1 cellular context compared by ENCODE assay signal in the genomic region with DNA sequence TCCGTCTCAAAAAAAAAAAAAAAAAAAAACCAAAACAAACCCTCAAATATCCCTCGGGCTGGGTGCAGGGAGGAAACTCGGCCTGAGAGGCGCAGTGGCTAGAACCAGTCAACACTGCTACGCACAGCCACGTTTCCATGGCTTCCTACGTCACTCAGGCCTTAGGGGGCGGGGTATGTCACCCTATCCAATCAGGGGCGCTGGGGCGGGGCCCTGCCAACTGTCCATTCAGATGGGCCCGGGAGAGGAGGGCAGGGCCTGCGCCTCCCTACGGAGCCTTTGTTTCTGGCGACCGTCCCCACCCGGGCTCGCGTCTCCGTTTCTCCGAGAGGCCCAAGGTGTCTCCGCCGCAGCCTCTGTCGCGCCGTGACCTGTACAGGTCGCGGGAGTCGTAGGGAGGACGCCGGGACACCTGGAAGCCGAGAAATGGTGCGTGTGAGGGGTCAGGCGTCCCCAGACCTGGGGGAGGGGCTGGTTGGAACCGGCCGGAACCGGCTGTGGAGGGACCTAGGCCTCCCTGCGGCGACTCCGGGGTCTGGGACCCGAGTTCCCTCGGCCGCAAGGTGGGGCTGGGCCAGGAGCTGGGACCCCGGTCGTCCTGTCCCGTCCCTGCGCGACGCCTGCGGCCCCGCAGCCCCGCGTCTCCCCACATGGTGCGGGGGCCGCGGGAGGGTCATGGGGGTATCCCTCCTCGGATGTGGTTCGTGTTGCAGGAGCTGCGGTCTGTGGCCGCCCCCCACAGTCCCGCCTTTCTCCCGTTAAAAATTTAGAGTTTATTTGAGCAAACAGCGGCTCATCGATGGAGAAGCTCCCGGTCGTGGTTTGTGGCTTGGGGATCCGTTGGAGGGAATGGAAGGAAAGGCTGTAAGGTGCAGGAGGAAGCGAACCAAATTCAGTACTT.
TF ChIP-seq lines count a peak whose summit lies in the region.

A gene (plus strand): TSS at position 282 of the 901 bp plus-strand sequence. CDS start 145 bp downstream, at position 427.

TF ChIP-seq in WTC11, 78 proteins besides CTCF, POLR2A, EP300 and RAD21 (continued from another document and continues in another):
- TF ChIP-seq, protein P1, sequence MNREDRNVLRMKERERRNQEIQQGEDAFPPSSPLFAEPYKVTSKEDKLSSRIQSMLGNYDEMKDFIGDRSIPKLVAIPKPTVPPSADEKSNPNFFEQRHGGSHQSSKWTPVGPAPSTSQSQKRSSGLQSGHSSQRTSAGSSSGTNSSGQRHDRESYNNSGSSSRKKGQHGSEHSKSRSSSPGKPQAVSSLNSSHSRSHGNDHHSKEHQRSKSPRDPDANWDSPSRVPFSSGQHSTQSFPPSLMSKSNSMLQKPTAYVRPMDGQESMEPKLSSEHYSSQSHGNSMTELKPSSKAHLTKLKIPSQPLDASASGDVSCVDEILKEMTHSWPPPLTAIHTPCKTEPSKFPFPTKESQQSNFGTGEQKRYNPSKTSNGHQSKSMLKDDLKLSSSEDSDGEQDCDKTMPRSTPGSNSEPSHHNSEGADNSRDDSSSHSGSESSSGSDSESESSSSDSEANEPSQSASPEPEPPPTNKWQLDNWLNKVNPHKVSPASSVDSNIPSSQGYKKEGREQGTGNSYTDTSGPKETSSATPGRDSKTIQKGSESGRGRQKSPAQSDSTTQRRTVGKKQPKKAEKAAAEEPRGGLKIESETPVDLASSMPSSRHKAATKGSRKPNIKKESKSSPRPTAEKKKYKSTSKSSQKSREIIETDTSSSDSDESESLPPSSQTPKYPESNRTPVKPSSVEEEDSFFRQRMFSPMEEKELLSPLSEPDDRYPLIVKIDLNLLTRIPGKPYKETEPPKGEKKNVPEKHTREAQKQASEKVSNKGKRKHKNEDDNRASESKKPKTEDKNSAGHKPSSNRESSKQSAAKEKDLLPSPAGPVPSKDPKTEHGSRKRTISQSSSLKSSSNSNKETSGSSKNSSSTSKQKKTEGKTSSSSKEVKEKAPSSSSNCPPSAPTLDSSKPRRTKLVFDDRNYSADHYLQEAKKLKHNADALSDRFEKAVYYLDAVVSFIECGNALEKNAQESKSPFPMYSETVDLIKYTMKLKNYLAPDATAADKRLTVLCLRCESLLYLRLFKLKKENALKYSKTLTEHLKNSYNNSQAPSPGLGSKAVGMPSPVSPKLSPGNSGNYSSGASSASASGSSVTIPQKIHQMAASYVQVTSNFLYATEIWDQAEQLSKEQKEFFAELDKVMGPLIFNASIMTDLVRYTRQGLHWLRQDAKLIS (CRISPR knock-in tag; IDR thresholded peaks at IDR 0.05; ENCODE audit: borderline replicate concordance) = no peak
- TF ChIP-seq, protein P2, sequence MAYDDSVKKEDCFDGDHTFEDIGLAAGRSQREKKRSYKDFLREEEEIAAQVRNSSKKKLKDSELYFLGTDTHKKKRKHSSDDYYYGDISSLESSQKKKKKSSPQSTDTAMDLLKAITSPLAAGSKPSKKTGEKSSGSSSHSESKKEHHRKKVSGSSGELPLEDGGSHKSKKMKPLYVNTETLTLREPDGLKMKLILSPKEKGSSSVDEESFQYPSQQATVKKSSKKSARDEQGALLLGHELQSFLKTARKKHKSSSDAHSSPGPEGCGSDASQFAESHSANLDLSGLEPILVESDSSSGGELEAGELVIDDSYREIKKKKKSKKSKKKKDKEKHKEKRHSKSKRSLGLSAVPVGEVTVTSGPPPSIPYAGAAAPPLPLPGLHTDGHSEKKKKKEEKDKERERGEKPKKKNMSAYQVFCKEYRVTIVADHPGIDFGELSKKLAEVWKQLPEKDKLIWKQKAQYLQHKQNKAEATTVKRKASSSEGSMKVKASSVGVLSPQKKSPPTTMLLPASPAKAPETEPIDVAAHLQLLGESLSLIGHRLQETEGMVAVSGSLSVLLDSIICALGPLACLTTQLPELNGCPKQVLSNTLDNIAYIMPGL (CRISPR knock-in tag; IDR thresholded peaks at IDR 0.05) = peak; percentile 92
- TF ChIP-seq, protein P3, sequence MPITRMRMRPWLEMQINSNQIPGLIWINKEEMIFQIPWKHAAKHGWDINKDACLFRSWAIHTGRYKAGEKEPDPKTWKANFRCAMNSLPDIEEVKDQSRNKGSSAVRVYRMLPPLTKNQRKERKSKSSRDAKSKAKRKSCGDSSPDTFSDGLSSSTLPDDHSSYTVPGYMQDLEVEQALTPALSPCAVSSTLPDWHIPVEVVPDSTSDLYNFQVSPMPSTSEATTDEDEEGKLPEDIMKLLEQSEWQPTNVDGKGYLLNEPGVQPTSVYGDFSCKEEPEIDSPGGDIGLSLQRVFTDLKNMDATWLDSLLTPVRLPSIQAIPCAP (CRISPR knock-in tag; IDR thresholded peaks at IDR 0.05) = no peak
- TF ChIP-seq, protein P4, sequence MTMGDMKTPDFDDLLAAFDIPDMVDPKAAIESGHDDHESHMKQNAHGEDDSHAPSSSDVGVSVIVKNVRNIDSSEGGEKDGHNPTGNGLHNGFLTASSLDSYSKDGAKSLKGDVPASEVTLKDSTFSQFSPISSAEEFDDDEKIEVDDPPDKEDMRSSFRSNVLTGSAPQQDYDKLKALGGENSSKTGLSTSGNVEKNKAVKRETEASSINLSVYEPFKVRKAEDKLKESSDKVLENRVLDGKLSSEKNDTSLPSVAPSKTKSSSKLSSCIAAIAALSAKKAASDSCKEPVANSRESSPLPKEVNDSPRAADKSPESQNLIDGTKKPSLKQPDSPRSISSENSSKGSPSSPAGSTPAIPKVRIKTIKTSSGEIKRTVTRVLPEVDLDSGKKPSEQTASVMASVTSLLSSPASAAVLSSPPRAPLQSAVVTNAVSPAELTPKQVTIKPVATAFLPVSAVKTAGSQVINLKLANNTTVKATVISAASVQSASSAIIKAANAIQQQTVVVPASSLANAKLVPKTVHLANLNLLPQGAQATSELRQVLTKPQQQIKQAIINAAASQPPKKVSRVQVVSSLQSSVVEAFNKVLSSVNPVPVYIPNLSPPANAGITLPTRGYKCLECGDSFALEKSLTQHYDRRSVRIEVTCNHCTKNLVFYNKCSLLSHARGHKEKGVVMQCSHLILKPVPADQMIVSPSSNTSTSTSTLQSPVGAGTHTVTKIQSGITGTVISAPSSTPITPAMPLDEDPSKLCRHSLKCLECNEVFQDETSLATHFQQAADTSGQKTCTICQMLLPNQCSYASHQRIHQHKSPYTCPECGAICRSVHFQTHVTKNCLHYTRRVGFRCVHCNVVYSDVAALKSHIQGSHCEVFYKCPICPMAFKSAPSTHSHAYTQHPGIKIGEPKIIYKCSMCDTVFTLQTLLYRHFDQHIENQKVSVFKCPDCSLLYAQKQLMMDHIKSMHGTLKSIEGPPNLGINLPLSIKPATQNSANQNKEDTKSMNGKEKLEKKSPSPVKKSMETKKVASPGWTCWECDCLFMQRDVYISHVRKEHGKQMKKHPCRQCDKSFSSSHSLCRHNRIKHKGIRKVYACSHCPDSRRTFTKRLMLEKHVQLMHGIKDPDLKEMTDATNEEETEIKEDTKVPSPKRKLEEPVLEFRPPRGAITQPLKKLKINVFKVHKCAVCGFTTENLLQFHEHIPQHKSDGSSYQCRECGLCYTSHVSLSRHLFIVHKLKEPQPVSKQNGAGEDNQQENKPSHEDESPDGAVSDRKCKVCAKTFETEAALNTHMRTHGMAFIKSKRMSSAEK (CRISPR knock-in tag; IDR thresholded peaks at IDR 0.05; ENCODE audit: borderline replicate concordance) = no peak
- TF ChIP-seq, protein P5, sequence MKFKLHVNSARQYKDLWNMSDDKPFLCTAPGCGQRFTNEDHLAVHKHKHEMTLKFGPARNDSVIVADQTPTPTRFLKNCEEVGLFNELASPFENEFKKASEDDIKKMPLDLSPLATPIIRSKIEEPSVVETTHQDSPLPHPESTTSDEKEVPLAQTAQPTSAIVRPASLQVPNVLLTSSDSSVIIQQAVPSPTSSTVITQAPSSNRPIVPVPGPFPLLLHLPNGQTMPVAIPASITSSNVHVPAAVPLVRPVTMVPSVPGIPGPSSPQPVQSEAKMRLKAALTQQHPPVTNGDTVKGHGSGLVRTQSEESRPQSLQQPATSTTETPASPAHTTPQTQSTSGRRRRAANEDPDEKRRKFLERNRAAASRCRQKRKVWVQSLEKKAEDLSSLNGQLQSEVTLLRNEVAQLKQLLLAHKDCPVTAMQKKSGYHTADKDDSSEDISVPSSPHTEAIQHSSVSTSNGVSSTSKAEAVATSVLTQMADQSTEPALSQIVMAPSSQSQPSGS (CRISPR knock-in tag; IDR thresholded peaks at IDR 0.05; ENCODE audit: borderline replicate concordance, low read depth) = no peak
- TF ChIP-seq, protein P6, sequence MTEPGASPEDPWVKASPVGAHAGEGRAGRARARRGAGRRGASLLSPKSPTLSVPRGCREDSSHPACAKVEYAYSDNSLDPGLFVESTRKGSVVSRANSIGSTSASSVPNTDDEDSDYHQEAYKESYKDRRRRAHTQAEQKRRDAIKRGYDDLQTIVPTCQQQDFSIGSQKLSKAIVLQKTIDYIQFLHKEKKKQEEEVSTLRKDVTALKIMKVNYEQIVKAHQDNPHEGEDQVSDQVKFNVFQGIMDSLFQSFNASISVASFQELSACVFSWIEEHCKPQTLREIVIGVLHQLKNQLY (CRISPR knock-in tag; IDR thresholded peaks at IDR 0.05) = no peak
- TF ChIP-seq CREM (CRISPR knock-in tag; IDR thresholded peaks at IDR 0.05) (peak; percentile 68), OVOL2 (CRISPR knock-in tag; IDR thresholded peaks at IDR 0.05; ENCODE audit: borderline replicate concordance) (no peak), CREB1 (CRISPR knock-in tag; IDR thresholded peaks at IDR 0.05) (no peak), NFE2L1 (CRISPR knock-in tag; IDR thresholded peaks at IDR 0.05) (no peak), NR3C1 (CRISPR knock-in tag; conservative IDR thresholded peaks at IDR 0.05; ENCODE audit: low read depth) (no peak), ZNF317 (CRISPR knock-in tag; IDR thresholded peaks at IDR 0.05; ENCODE audit: borderline replicate concordance, low read depth) (0 out of 2 replicates have a peak, but pooled peaks have one; percentile 42)
- TF ChIP-seq, protein P7, sequence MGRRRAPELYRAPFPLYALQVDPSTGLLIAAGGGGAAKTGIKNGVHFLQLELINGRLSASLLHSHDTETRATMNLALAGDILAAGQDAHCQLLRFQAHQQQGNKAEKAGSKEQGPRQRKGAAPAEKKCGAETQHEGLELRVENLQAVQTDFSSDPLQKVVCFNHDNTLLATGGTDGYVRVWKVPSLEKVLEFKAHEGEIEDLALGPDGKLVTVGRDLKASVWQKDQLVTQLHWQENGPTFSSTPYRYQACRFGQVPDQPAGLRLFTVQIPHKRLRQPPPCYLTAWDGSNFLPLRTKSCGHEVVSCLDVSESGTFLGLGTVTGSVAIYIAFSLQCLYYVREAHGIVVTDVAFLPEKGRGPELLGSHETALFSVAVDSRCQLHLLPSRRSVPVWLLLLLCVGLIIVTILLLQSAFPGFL (CRISPR knock-in tag; IDR thresholded peaks at IDR 0.05; ENCODE audit: borderline replicate concordance) = no peak
- TF ChIP-seq, protein P8, sequence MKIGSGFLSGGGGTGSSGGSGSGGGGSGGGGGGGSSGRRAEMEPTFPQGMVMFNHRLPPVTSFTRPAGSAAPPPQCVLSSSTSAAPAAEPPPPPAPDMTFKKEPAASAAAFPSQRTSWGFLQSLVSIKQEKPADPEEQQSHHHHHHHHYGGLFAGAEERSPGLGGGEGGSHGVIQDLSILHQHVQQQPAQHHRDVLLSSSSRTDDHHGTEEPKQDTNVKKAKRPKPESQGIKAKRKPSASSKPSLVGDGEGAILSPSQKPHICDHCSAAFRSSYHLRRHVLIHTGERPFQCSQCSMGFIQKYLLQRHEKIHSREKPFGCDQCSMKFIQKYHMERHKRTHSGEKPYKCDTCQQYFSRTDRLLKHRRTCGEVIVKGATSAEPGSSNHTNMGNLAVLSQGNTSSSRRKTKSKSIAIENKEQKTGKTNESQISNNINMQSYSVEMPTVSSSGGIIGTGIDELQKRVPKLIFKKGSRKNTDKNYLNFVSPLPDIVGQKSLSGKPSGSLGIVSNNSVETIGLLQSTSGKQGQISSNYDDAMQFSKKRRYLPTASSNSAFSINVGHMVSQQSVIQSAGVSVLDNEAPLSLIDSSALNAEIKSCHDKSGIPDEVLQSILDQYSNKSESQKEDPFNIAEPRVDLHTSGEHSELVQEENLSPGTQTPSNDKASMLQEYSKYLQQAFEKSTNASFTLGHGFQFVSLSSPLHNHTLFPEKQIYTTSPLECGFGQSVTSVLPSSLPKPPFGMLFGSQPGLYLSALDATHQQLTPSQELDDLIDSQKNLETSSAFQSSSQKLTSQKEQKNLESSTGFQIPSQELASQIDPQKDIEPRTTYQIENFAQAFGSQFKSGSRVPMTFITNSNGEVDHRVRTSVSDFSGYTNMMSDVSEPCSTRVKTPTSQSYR (CRISPR knock-in tag; IDR thresholded peaks at IDR 0.05) = peak; percentile 85
- TF ChIP-seq, protein P9, sequence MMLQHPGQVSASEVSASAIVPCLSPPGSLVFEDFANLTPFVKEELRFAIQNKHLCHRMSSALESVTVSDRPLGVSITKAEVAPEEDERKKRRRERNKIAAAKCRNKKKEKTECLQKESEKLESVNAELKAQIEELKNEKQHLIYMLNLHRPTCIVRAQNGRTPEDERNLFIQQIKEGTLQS (CRISPR knock-in tag; conservative IDR thresholded peaks at IDR 0.05) = no peak
- TF ChIP-seq, protein P10, sequence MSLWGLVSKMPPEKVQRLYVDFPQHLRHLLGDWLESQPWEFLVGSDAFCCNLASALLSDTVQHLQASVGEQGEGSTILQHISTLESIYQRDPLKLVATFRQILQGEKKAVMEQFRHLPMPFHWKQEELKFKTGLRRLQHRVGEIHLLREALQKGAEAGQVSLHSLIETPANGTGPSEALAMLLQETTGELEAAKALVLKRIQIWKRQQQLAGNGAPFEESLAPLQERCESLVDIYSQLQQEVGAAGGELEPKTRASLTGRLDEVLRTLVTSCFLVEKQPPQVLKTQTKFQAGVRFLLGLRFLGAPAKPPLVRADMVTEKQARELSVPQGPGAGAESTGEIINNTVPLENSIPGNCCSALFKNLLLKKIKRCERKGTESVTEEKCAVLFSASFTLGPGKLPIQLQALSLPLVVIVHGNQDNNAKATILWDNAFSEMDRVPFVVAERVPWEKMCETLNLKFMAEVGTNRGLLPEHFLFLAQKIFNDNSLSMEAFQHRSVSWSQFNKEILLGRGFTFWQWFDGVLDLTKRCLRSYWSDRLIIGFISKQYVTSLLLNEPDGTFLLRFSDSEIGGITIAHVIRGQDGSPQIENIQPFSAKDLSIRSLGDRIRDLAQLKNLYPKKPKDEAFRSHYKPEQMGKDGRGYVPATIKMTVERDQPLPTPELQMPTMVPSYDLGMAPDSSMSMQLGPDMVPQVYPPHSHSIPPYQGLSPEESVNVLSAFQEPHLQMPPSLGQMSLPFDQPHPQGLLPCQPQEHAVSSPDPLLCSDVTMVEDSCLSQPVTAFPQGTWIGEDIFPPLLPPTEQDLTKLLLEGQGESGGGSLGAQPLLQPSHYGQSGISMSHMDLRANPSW (CRISPR knock-in tag; conservative IDR thresholded peaks at IDR 0.05; ENCODE audit: low read depth) = no peak
- TF ChIP-seq, protein P11, sequence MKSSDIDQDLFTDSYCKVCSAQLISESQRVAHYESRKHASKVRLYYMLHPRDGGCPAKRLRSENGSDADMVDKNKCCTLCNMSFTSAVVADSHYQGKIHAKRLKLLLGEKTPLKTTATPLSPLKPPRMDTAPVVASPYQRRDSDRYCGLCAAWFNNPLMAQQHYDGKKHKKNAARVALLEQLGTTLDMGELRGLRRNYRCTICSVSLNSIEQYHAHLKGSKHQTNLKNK (CRISPR knock-in tag; IDR thresholded peaks at IDR 0.05) = no peak
- TF ChIP-seq, protein P12, sequence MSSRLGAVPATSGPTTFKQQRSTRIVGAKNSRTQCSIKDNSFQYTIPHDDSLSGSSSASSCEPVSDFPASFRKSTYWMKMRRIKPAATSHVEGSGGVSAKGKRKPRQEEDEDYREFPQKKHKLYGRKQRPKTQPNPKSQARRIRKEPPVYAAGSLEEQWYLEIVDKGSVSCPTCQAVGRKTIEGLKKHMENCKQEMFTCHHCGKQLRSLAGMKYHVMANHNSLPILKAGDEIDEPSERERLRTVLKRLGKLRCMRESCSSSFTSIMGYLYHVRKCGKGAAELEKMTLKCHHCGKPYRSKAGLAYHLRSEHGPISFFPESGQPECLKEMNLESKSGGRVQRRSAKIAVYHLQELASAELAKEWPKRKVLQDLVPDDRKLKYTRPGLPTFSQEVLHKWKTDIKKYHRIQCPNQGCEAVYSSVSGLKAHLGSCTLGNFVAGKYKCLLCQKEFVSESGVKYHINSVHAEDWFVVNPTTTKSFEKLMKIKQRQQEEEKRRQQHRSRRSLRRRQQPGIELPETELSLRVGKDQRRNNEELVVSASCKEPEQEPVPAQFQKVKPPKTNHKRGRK (CRISPR knock-in tag; IDR thresholded peaks at IDR 0.05; ENCODE audit: borderline replicate concordance) = no peak
